8 cellular contexts compared by ENCODE assay signal in genomic region chr3:159616234-159616825, GRCh38.
DNase-seq lines count a peak whose midpoint lies in the region; ATAC-seq and TF ChIP-seq lines count a peak whose summit lies in the region.

No MANE protein-coding gene starts in this region.

- WGBS in psoas muscle, 3 donors, result 50 to 56% (median 53%) methylated on average over 7 of the region's 7 CpGs

- ATAC-seq in psoas muscle (peak in 1 of 4 donors; percentile 49), HG03135 (IDR thresholded peaks at IDR 0.05; ENCODE audit: unreplicated experiment) (no peak), HG03045 (IDR thresholded peaks at IDR 0.05; ENCODE audit: unreplicated experiment) (no peak), GM18907 (IDR thresholded peaks at IDR 0.05; ENCODE audit: unreplicated experiment) (no peak)
- no peak for ATAC-seq in activated CD4-positive, CD25-positive, alpha-beta regulatory T cell treated with anti-CD3 and anti-CD28 coated beads, Interleukin-2, amount 50 U/mL, for 24 hours

- H3K4me3 ChIP-seq in Peyer's patch, result no peak overlapping the region
- no peak overlapping the region for H3K4me3 ChIP-seq in fibroblast of the aortic adventitia (ENCODE audit: low read depth, low read length)
- no peak overlapping the region for H3K4me3 ChIP-seq in psoas muscle

- H3K27ac ChIP-seq in Peyer's patch (no peak overlapping the region), psoas muscle (no peak overlapping the region)

- H3K27me3 ChIP-seq in Peyer's patch (no peaks in the 10 kb centered on the region), psoas muscle (ENCODE audit: insufficient read depth in 3 of 3, low read length in 2 of 3) (no peaks in the 10 kb centered on the region)

- DNase-seq in GM10266 (ENCODE audit: extremely low spot score) (no peak), Peyer's patch (peak in 1 of 3 donors; percentile 50), fibroblast of the aortic adventitia (ENCODE audit: low read depth) (peak; percentile 66), psoas muscle (no peak)

- H3K9me3 ChIP-seq in Peyer's patch (no peaks in the 10 kb centered on the region), psoas muscle (no peaks in the 10 kb centered on the region)

- H3K36me3 ChIP-seq in Peyer's patch, result no peaks in the 10 kb centered on the region
- H3K36me3 ChIP-seq in psoas muscle (ENCODE audit: insufficient read depth in 1 of 2, low read depth in 1 of 2), result no peaks in the 10 kb centered on the region

- TF ChIP-seq CTCF in GM10266 (IDR thresholded peaks at IDR 0.05; ENCODE audit: control insufficient read depth, insufficient read depth, low read depth, missing control alignments) (peak; percentile 21), Peyer's patch (IDR thresholded peaks at IDR 0.05) (peak in 4 of 6 experiments; percentile 10 to 62 (median 49)), fibroblast of the aortic adventitia (IDR thresholded peaks at IDR 0.05; ENCODE audit: insufficient read depth, low read length) (peak; percentile 68), psoas muscle (IDR thresholded peaks at IDR 0.05) (peak; percentile 44)

- intact Hi-C loops in psoas muscle (cut with DNase I), result loop anchor here (2.0 to 5.0 kb wide), 3 partner anchors 186 to 386 kb away; no protein-coding TSS in a partner anchor

- H3K4me1 ChIP-seq in Peyer's patch (no peaks in the 10 kb centered on the region), psoas muscle (no peaks in the 10 kb centered on the region)

- TF ChIP-seq POLR2A in Peyer's patch (IDR thresholded peaks at IDR 0.05), result no peak
